In the genomic region with DNA sequence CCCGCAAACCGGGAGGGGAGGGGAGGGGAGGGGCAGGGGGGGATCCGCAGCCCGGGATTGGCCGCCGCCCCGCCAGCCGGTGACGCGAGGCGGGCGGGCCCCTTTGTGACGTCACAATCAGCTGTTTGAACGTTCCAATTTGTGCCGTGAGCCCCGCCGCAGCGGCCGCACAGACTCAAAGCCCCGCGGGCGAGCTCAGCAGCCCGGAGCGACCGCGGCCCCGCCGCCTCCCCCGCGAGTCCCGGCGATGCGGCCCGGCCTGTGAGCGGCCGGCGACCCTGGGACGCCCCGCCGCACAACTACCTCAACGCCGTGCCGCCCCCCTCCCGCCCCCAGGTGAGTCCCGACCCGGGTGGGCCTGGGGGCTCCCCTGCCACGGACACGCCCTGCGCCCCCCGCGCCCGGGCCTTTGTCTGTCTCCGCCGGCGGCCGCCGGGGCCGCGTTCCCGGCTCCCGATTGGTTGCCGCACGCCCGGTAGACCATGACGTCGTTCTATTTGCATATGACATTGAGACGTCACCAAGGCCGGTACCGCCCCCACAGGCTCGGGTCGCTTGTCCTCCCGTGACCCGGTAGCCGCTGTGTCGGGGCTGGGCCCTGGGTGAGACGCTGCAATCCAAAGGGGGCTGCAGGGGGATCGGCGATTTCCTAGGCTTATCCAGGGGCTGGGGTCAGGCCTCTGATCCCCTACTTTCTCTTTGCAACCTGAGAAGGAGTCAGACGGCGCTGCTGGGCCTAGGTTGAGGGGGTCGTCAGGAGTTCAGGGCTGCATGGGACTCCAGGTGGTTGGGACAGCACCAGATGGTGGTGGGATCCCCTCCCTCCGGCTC, we compare ENCODE assay signal across 1 cellular context.
TF ChIP-seq lines count a peak whose summit lies in the region.

A gene with protein sequence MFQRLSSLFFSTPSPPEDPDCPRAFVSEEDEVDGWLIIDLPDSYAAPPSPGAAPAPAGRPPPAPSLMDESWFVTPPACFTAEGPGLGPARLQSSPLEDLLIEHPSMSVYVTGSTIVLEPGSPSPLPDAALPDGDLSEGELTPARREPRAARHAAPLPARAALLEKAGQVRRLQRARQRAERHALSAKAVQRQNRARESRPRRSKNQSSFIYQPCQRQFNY (plus strand): TSS at position 168 of the 831 bp plus-strand sequence. CDS start 4,396 bp downstream, outside the sequence.

TF ChIP-seq in WTC11, 78 proteins besides CTCF, POLR2A, EP300 and RAD21 (continued from another document):
- TF ChIP-seq, protein P1, sequence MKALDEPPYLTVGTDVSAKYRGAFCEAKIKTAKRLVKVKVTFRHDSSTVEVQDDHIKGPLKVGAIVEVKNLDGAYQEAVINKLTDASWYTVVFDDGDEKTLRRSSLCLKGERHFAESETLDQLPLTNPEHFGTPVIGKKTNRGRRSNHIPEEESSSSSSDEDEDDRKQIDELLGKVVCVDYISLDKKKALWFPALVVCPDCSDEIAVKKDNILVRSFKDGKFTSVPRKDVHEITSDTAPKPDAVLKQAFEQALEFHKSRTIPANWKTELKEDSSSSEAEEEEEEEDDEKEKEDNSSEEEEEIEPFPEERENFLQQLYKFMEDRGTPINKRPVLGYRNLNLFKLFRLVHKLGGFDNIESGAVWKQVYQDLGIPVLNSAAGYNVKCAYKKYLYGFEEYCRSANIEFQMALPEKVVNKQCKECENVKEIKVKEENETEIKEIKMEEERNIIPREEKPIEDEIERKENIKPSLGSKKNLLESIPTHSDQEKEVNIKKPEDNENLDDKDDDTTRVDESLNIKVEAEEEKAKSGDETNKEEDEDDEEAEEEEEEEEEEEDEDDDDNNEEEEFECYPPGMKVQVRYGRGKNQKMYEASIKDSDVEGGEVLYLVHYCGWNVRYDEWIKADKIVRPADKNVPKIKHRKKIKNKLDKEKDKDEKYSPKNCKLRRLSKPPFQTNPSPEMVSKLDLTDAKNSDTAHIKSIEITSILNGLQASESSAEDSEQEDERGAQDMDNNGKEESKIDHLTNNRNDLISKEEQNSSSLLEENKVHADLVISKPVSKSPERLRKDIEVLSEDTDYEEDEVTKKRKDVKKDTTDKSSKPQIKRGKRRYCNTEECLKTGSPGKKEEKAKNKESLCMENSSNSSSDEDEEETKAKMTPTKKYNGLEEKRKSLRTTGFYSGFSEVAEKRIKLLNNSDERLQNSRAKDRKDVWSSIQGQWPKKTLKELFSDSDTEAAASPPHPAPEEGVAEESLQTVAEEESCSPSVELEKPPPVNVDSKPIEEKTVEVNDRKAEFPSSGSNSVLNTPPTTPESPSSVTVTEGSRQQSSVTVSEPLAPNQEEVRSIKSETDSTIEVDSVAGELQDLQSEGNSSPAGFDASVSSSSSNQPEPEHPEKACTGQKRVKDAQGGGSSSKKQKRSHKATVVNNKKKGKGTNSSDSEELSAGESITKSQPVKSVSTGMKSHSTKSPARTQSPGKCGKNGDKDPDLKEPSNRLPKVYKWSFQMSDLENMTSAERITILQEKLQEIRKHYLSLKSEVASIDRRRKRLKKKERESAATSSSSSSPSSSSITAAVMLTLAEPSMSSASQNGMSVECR (CRISPR knock-in tag; IDR thresholded peaks at IDR 0.05; ENCODE audit: borderline replicate concordance) = no peak
- TF ChIP-seq FOXP1 (CRISPR knock-in tag; IDR thresholded peaks at IDR 0.05; ENCODE audit: borderline replicate concordance) (no peak), ZNF232 (CRISPR knock-in tag; IDR thresholded peaks at IDR 0.05) (no peak), NFE2L1 (CRISPR knock-in tag; IDR thresholded peaks at IDR 0.05) (no peak), GTF2I (CRISPR knock-in tag; conservative IDR thresholded peaks at IDR 0.05) (no peak), SP1 (CRISPR knock-in tag; conservative IDR thresholded peaks at IDR 0.05) (peak; percentile 63), ZNF263 (CRISPR knock-in tag; IDR thresholded peaks at IDR 0.05; ENCODE audit: low read depth) (no peak), KAT7 (CRISPR knock-in tag; IDR thresholded peaks at IDR 0.05; ENCODE audit: borderline replicate concordance) (no peak), CREM (CRISPR knock-in tag; IDR thresholded peaks at IDR 0.05) (peak; percentile 82; the same call in 1 of the 2 replicates), TP53 (CRISPR knock-in tag; IDR thresholded peaks at IDR 0.05) (no peak), HMGA2 (CRISPR knock-in tag; IDR thresholded peaks at IDR 0.05) (no peak), RELA (CRISPR knock-in tag; IDR thresholded peaks at IDR 0.05; ENCODE audit: borderline replicate concordance) (no peak), ZNF219 (CRISPR knock-in tag; IDR thresholded peaks at IDR 0.05; ENCODE audit: borderline replicate concordance) (no peak), FOXK1 (CRISPR knock-in tag; IDR thresholded peaks at IDR 0.05) (no peak), NR3C1 (CRISPR knock-in tag; conservative IDR thresholded peaks at IDR 0.05; ENCODE audit: low read depth) (no peak), TEAD1 (CRISPR knock-in tag; IDR thresholded peaks at IDR 0.05) (no peak), CBFB (CRISPR knock-in tag; IDR thresholded peaks at IDR 0.05; ENCODE audit: low read depth) (no peak)
- TF ChIP-seq, protein P2, sequence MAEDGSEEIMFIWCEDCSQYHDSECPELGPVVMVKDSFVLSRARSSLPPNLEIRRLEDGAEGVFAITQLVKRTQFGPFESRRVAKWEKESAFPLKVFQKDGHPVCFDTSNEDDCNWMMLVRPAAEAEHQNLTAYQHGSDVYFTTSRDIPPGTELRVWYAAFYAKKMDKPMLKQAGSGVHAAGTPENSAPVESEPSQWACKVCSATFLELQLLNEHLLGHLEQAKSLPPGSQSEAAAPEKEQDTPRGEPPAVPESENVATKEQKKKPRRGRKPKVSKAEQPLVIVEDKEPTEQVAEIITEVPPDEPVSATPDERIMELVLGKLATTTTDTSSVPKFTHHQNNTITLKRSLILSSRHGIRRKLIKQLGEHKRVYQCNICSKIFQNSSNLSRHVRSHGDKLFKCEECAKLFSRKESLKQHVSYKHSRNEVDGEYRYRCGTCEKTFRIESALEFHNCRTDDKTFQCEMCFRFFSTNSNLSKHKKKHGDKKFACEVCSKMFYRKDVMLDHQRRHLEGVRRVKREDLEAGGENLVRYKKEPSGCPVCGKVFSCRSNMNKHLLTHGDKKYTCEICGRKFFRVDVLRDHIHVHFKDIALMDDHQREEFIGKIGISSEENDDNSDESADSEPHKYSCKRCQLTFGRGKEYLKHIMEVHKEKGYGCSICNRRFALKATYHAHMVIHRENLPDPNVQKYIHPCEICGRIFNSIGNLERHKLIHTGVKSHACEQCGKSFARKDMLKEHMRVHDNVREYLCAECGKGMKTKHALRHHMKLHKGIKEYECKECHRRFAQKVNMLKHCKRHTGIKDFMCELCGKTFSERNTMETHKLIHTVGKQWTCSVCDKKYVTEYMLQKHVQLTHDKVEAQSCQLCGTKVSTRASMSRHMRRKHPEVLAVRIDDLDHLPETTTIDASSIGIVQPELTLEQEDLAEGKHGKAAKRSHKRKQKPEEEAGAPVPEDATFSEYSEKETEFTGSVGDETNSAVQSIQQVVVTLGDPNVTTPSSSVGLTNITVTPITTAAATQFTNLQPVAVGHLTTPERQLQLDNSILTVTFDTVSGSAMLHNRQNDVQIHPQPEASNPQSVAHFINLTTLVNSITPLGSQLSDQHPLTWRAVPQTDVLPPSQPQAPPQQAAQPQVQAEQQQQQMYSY (CRISPR knock-in tag; IDR thresholded peaks at IDR 0.05) = no peak
- TF ChIP-seq, protein P3, sequence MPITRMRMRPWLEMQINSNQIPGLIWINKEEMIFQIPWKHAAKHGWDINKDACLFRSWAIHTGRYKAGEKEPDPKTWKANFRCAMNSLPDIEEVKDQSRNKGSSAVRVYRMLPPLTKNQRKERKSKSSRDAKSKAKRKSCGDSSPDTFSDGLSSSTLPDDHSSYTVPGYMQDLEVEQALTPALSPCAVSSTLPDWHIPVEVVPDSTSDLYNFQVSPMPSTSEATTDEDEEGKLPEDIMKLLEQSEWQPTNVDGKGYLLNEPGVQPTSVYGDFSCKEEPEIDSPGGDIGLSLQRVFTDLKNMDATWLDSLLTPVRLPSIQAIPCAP (CRISPR knock-in tag; IDR thresholded peaks at IDR 0.05) = no peak
- TF ChIP-seq, protein P4, sequence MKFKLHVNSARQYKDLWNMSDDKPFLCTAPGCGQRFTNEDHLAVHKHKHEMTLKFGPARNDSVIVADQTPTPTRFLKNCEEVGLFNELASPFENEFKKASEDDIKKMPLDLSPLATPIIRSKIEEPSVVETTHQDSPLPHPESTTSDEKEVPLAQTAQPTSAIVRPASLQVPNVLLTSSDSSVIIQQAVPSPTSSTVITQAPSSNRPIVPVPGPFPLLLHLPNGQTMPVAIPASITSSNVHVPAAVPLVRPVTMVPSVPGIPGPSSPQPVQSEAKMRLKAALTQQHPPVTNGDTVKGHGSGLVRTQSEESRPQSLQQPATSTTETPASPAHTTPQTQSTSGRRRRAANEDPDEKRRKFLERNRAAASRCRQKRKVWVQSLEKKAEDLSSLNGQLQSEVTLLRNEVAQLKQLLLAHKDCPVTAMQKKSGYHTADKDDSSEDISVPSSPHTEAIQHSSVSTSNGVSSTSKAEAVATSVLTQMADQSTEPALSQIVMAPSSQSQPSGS (CRISPR knock-in tag; IDR thresholded peaks at IDR 0.05; ENCODE audit: borderline replicate concordance, low read depth) = no peak
- TF ChIP-seq, protein P5, sequence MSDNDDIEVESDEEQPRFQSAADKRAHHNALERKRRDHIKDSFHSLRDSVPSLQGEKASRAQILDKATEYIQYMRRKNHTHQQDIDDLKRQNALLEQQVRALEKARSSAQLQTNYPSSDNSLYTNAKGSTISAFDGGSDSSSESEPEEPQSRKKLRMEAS (CRISPR knock-in tag; IDR thresholded peaks at IDR 0.05) = no peak
- TF ChIP-seq, protein P6, sequence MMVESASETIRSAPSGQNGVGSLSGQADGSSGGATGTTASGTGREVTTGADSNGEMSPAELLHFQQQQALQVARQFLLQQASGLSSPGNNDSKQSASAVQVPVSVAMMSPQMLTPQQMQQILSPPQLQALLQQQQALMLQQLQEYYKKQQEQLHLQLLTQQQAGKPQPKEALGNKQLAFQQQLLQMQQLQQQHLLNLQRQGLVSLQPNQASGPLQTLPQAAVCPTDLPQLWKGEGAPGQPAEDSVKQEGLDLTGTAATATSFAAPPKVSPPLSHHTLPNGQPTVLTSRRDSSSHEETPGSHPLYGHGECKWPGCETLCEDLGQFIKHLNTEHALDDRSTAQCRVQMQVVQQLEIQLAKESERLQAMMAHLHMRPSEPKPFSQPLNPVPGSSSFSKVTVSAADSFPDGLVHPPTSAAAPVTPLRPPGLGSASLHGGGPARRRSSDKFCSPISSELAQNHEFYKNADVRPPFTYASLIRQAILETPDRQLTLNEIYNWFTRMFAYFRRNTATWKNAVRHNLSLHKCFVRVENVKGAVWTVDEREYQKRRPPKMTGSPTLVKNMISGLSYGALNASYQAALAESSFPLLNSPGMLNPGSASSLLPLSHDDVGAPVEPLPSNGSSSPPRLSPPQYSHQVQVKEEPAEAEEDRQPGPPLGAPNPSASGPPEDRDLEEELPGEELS (CRISPR knock-in tag; IDR thresholded peaks at IDR 0.05) = peak; percentile 61; the same call in 1 of the 2 replicates
